22 cellular contexts compared by ENCODE assay signal in genomic region chr12:22986997-22987396, GRCh38.
DNase-seq lines count a peak whose midpoint lies in the region; ATAC-seq and TF ChIP-seq lines count a peak whose summit lies in the region.
"Had no signal": no experiment of that assay in that cellular context is flagged by ENCODE, and none has a peak within 500 bp of the region (broad histone marks: within the 10 kb centered on the region; RNA-seq: fewer than 3 reads in every experiment).

No MANE protein-coding gene starts in this region.

- no peak for TF ChIP-seq EP300 in transverse colon (IDR thresholded peaks at IDR 0.05; ENCODE audit: low read depth)

- no peaks in the 10 kb centered on the region for H3K4me1 ChIP-seq in BE2C
- no peaks in the 10 kb centered on the region for H3K4me1 ChIP-seq in transverse colon
- H3K4me1 ChIP-seq: SJCRH30 had no signal

- TF ChIP-seq POLR2A in transverse colon (IDR thresholded peaks at IDR 0.05) = no peak

- H3K27me3 ChIP-seq in BE2C (no peaks in the 10 kb centered on the region), transverse colon (no peaks in the 10 kb centered on the region)
- H3K27me3 ChIP-seq: SJCRH30 had no signal

- intact Hi-C loops in transverse colon (cut with DNase I; ENCODE audit: low total_unique reads) = no loop called here

- ATAC-seq in GM21529 (IDR thresholded peaks at IDR 0.05; ENCODE audit: unreplicated experiment) = no peak
- ATAC-seq: GM23338, K562, PC-3, Right ventricle myocardium inferior had no signal

- H3K36me3 ChIP-seq in BE2C (no peaks in the 10 kb centered on the region), transverse colon (no peaks in the 10 kb centered on the region)
- H3K36me3 ChIP-seq: HAP-1, SJCRH30 had no signal

- TF ChIP-seq CTCF in epithelial cell of esophagus (IDR thresholded peaks at IDR 0.05; ENCODE audit: insufficient read depth, low read depth, low read length, missing control alignments) (no peak), BE2C (IDR thresholded peaks at IDR 0.05; ENCODE audit: low read depth, low read length) (no peak), transverse colon (IDR thresholded peaks at IDR 0.05) (no peak)

- DNase-seq in NCI-H1105 treated with DMSO at 0.1 percent for 48 hours (lab: John Stamatoyannopoulos, UW) = peak; percentile 10
- no peak for DNase-seq in NCI-H1105 (lab: John Stamatoyannopoulos, UW)
- peak; percentile 15 for DNase-seq in NCI-H446 treated with DMSO at 0.1 percent for 48 hours (lab: John Stamatoyannopoulos, UW)
- DNase-seq in epithelial cell of esophagus (ENCODE audit: low read depth) = peak; percentile 16
- DNase-seq in kidney tubule cell (ENCODE audit: low spot score) = peak; percentile 47
- DNase-seq in BE2C = no peak
- DNase-seq in transverse colon = no peak
- DNase-seq: DMS53; Kasumi-1; MV-4-11; NCI-H2029; NCI-H2227 treated with DMSO at 0.1 percent for 48 hours; NCI-H510A treated with DMSO at 0.1 percent for 48 hours; NK-92 treated with Interleukin-12 subunit alpha and Interleukin-12 subunit beta, amount 100 ng/mL, for 24 hours; PC-3; SJCRH30 had no signal

- in situ Hi-C loops in transverse colon (cut with MboI; ENCODE audit: low pct_ligation_motif_present in 1 of 4, low pct_unique_long_range_greater_than_20kb in 1 of 4, low sequenced_read_pairs in 3 of 4) = no loop called here

- no peaks in the 10 kb centered on the region for H3K9me3 ChIP-seq in BE2C
- no peaks in the 10 kb centered on the region for H3K9me3 ChIP-seq in transverse colon
- H3K9me3 ChIP-seq: HAP-1, SJCRH30 had no signal

- WGBS in transverse colon (ENCODE audit: low coverage in 1 of 2), 2 donors = 70 to 93% methylated on average over 1 of the region's 1 CpG

- H3K4me3 ChIP-seq in epithelial cell of esophagus (ENCODE audit: low read length) = no peak overlapping the region
- no peak overlapping the region for H3K4me3 ChIP-seq in BE2C (ENCODE audit: low read depth, low read length)
- H3K4me3 ChIP-seq in transverse colon = no peak overlapping the region
- H3K4me3 ChIP-seq: GM23338, HAP-1, K562, SJCRH30 had no signal

- H3K27ac ChIP-seq in transverse colon = no peak overlapping the region
- H3K27ac ChIP-seq: 22Rv1, SJCRH30 had no signal

Comparison
In these comparisons a context has a peak if more than half of its experiments do, and no peak if none do; other contexts are left out.
1. DNase-seq: peak in NCI-H1105 treated with DMSO at 0.1 percent for 48 hours (single experiment), NCI-H446 treated with DMSO at 0.1 percent for 48 hours (single experiment), epithelial cell of esophagus (single experiment) and kidney tubule cell (single experiment); none in NCI-H1105 (single experiment), BE2C (single experiment) and transverse colon (single experiment).